8 cellular contexts compared by ENCODE assay signal in genomic region chr18:61582205-61582710, GRCh38.
DNase-seq lines count a peak whose midpoint lies in the region; ATAC-seq and TF ChIP-seq lines count a peak whose summit lies in the region.

No MANE protein-coding gene starts in this region.

- no peaks in the 10 kb centered on the region for H3K9me3 Mint-ChIP-seq in osteocyte (ENCODE audit: unreplicated experiment)

- peak overlapping the region; percentile 74 for H3K4me3 Mint-ChIP-seq in osteocyte (ENCODE audit: unreplicated experiment)

- intact Hi-C loops in PC-9 (cut with micrococcal nuclease; ENCODE audit: unreplicated experiment), result loop anchor here (5.0 kb wide), 1 partner anchor 310 kb away; the partner anchor contains the start of gene RNF152

- no peaks in the 10 kb centered on the region for H4K20me1 ChIP-seq in PC-9 (ENCODE audit: insufficient read depth)

- in situ Hi-C loops in GM13976 (cut with MboI; ENCODE audit: low sequenced_read_pairs, unreplicated experiment), result loop anchor here (25.0 kb wide), 1 partner anchor 555 kb away; no protein-coding TSS in a partner anchor

- no peaks in the 10 kb centered on the region for H3K9me3 ChIP-seq in PC-9 (ENCODE audit: insufficient read depth, low read depth)

- no peaks in the 10 kb centered on the region for H3K4me1 ChIP-seq in PC-9 (replicated peaks; ENCODE audit: insufficient read depth)

- H3K27me3 ChIP-seq in PC-9 (ENCODE audit: insufficient read depth, low read depth), result no peaks in the 10 kb centered on the region

- H3F3A ChIP-seq in PC-9 (ENCODE audit: insufficient read depth, low read depth), result no peaks in the 10 kb centered on the region

- H3K4me3 ChIP-seq in PC-9 (no peak overlapping the region), fibroblast of villous mesenchyme (ENCODE audit: low read depth, low read length) (peak overlapping the region; percentile 54)

- H3K36me3 Mint-ChIP-seq in osteocyte (ENCODE audit: unreplicated experiment), result no peaks in the 10 kb centered on the region

- H2AFZ ChIP-seq in PC-9, result no peak overlapping the region

- no peaks in the 10 kb centered on the region for H3K36me3 ChIP-seq in PC-9 (ENCODE audit: low read depth)

- CTCF ChIA-PET in PC-9 (lab: Charles Lee), result no interaction called here

- peaks cover 24% of the 10 kb centered on the region for H3K4me1 Mint-ChIP-seq in osteocyte (ENCODE audit: unreplicated experiment)

- peak; percentile 74 for TF ChIP-seq CTCF in C4-2B (conservative IDR thresholded peaks at IDR 0.05)
- peak; percentile 58; the same call in 1 of the 2 replicates for TF ChIP-seq CTCF in PC-9 (conservative IDR thresholded peaks at IDR 0.05)
- no peak for TF ChIP-seq CTCF in fibroblast of villous mesenchyme (IDR thresholded peaks at IDR 0.05; ENCODE audit: insufficient read depth, low read depth, low read length)
- no peak for TF ChIP-seq CTCF in osteocyte (IDR thresholded peaks at IDR 0.05)
- no peak for TF ChIP-seq CTCF in GM13976 (IDR thresholded peaks at IDR 0.05; ENCODE audit: borderline replicate concordance, control extremely low read depth, extremely low read depth, insufficient read depth, missing control alignments)

- peaks cover 6% of the 10 kb centered on the region; the same call in 1 of the 2 replicates for H3K9me2 ChIP-seq in PC-9 (ENCODE audit: insufficient read depth)

- H3K27ac ChIP-seq in C4-2B (no peak overlapping the region), PC-9 (no peak overlapping the region)

- peak overlapping the region; percentile 54 for H3K4me2 ChIP-seq in PC-9

- H3K79me2 ChIP-seq in PC-9 (ENCODE audit: low read depth), result no peaks in the 10 kb centered on the region

- no peaks in the 10 kb centered on the region for H3K27me3 Mint-ChIP-seq in osteocyte (ENCODE audit: unreplicated experiment)

- no peak for DNase-seq in PC-9
- no peak for DNase-seq in fibroblast of villous mesenchyme (ENCODE audit: low read depth)
- no peak for DNase-seq in osteocyte (ENCODE audit: extremely low spot score, unreplicated experiment)
- DNase-seq in GM13976 (ENCODE audit: low spot score), result no peak
- DNase-seq in stimulated activated CD4-positive, alpha-beta T cell treated with anti-CD3 and anti-CD28 coated beads, Interleukin-2, amount 100 ng/mL, for 24 hours, result no peak

- POLR2A ChIA-PET in PC-9 (lab: Charles Lee; ENCODE audit: unreplicated experiment), result no interaction called here

- no peak overlapping the region for H3K27ac Mint-ChIP-seq in osteocyte (ENCODE audit: unreplicated experiment)

- no TSS peak for BruUV-seq in PC-9 (replicated peaks; lab: Mats Ljungman, UMichigan)

- ATAC-seq in HG02885 (IDR thresholded peaks at IDR 0.05; ENCODE audit: poor library complexity, unreplicated experiment) (no peak), GM21619 (IDR thresholded peaks at IDR 0.05; ENCODE audit: unreplicated experiment) (no peak)

Comparison
In these comparisons a context has a peak if more than half of its experiments do, and no peak if none do; other contexts are left out.
1. CTCF ChIP-seq: peak in C4-2B (single experiment) and PC-9 (single experiment); none in fibroblast of villous mesenchyme (single experiment), osteocyte (single experiment) and GM13976 (single experiment).